ENCODE assay signal across 8 cellular contexts in the genomic region with DNA sequence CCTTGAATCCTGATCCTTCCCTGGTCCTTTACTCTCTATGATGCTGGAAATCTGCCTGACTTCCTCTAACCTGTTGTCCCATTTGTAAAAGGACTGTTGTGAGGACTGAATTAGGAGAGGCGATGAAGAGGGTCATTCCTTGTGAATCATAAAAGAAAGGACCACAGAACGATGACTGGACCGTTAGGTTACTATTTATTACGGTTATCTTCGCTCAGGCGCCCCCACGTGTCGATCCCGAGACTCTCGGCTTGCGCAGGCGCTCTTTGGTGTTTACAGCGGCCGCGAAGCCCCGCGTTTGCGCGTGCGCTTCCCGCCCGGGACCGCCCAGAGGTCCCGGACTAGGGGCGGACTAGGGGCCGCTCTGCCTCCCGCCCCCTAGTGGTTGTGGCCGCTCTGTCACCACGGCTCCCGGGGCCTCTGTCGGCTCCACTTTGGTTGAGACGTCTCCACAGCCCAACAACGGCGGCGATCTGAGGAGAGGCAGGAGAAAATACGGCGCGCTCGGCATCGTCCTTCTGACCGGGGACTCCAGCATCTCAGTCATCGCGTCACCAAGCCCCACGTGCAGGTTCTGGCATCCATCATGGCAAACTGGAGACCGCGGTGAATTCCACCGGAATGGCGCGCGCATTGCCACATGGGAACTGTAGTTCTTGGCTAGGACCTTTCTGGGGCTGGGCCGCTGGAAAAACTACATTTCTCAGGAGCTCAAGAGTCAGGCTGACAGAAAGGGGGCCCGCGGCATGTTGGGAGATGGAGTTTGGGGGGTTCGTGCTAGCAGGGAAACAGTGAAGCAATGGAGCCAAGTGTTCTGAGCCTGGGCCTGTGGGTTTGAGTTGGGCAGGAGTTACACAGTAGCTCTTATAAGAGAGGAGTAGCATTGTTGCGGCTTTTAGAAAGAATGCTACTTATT. TPM values are rescaled to one million over a fixed set of nuclear protein-coding genes. Genes with fewer than 3 reads are reported as not detected.
DNase-seq lines count a peak whose midpoint lies in the region; TF ChIP-seq lines count a peak whose summit lies in the region.

A gene with protein sequence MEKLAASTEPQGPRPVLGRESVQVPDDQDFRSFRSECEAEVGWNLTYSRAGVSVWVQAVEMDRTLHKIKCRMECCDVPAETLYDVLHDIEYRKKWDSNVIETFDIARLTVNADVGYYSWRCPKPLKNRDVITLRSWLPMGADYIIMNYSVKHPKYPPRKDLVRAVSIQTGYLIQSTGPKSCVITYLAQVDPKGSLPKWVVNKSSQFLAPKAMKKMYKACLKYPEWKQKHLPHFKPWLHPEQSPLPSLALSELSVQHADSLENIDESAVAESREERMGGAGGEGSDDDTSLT (minus strand): TSS at position 596 of the 916 bp plus-strand sequence. CDS start 12,866 bp downstream, outside the sequence.

- H3K4me3 ChIP-seq in GM08714 (ENCODE audit: low read length) = peak within 1 kb of the TSS; percentile 73; the same call in 1 of the 2 replicates
- peak within 1 kb of the TSS; percentile 80 for H3K4me3 ChIP-seq in NB4 (ENCODE audit: low read depth, low read length)
- peak within 1 kb of the TSS; percentile 91 for H3K4me3 ChIP-seq in SK-N-MC
- H3K4me3 ChIP-seq in suprapubic skin = peak within 1 kb of the TSS; percentile 61

- H3K9me3 ChIP-seq in SK-N-MC (ENCODE audit: low read depth, low read length) (no peaks in the 10 kb centered on the region), suprapubic skin (no peaks in the 10 kb centered on the region)

- H3K27me3 ChIP-seq in suprapubic skin = no peaks in the 10 kb centered on the region

- no peaks in the 10 kb centered on the region; the same call in 1 of the 2 replicates for H3K9me3 Mint-ChIP-seq in HFFc6

- TF ChIP-seq POLR2A in NB4 (IDR thresholded peaks at IDR 0.05; ENCODE audit: extremely low read depth, insufficient read length) (no peak), suprapubic skin (IDR thresholded peaks at IDR 0.05) (peak in 1 of 2 donors; percentile 24)

- H3K27ac Mint-ChIP-seq in HFFc6 = peak within 1 kb of the TSS; percentile 96

- peaks cover 38% of the 10 kb centered on the region for H3K4me1 ChIP-seq in suprapubic skin

- peak within 1 kb of the TSS; percentile 99 for H3K4me3 Mint-ChIP-seq in HFFc6

- TF ChIP-seq CTCF in HFFc6 (IDR thresholded peaks at IDR 0.05) (peak; percentile 100), NB4 (IDR thresholded peaks at IDR 0.05; ENCODE audit: low read depth, low read length) (peak; percentile 89), suprapubic skin (IDR thresholded peaks at IDR 0.05) (peak; percentile 96)

- H3K36me3 ChIP-seq in SK-N-MC (ENCODE audit: insufficient read depth, low read length) (no peaks in the 10 kb centered on the region), suprapubic skin (no peaks in the 10 kb centered on the region)

- peak; percentile 89 for DNase-seq in HFFc6
- DNase-seq in NB4 (ENCODE audit: low read depth) = peak; percentile 98
- DNase-seq in SK-N-MC (ENCODE audit: low read depth, low spot score) = peak; percentile 90
- DNase-seq in activated naive CD4-positive, alpha-beta T cell treated with anti-CD3 and anti-CD28 coated beads, Interleukin-2, amount 50 U/mL, for 16 hours = peak; percentile 94
- DNase-seq in germinal center (ENCODE audit: low spot score) = peak; percentile 98
- peak; percentile 75 to 100 (median 98) for DNase-seq in nucleus accumbens (lab: John Stamatoyannopoulos, UW)
- DNase-seq in suprapubic skin (ENCODE audit: low spot score in 2 of 2) = peak; percentile 96 to 97

- H3K4me1 Mint-ChIP-seq in HFFc6 (ENCODE audit: low read depth) = peaks cover 49% of the 10 kb centered on the region

- WGBS in suprapubic skin = 3% methylated on average over 20 of the region's 55 CpGs

- no peaks in the 10 kb centered on the region; the same call in 1 of the 2 replicates for H3K27me3 Mint-ChIP-seq in HFFc6 (ENCODE audit: insufficient read depth)

- no peaks in the 10 kb centered on the region for H3K36me3 Mint-ChIP-seq in HFFc6 (ENCODE audit: low read depth)

- TF ChIP-seq EP300 in suprapubic skin (IDR thresholded peaks at IDR 0.05) = no peak

- peak within 1 kb of the TSS; percentile 32; the same call in 1 of the 2 replicates for H3K27ac ChIP-seq in SK-N-MC
- H3K27ac ChIP-seq in suprapubic skin = peak within 1 kb of the TSS; percentile 91

- H3K9ac ChIP-seq in SK-N-MC (ENCODE audit: insufficient read length) = peak within 1 kb of the TSS; percentile 64

RNA-seq across cellular contexts. Expression of the gene that starts here (rescaled TPM):
- 10 to 100 TPM; 10.8 to 16.9 (median 15.8) TPM for total RNA-seq in HFFc6 (2021; fragmentation: NEBNext Ultra II Directional; extraction: Animal tissue kit (Norgen Biotek cat#: 25700))
- total RNA-seq in suprapubic skin = 10 to 100 TPM; 76.3 to 83.0 (median 79.4) TPM

Comparison
In these comparisons a context has a peak if more than half of its experiments do, and no peak if none do; other contexts are left out.
1. Peak in every context shown above with its lines: DNase-seq, H3K4me3 ChIP-seq and H3K27ac ChIP-seq.
2. RNA of the gene that starts here (total RNA-seq): 76.3 to 83.0 TPM in suprapubic skin; 10.8 to 16.9 TPM in HFFc6; every median in the first group is over 4 times any median in the second.